Comparison of ENCODE assay signal across 28 cellular contexts in genomic region chr4:10066704-10067651, GRCh38. TPM values are rescaled to one million over a fixed set of nuclear protein-coding genes. Genes with fewer than 3 reads are reported as not detected.
A peak's percentile ranks its signal among the peaks of the same experiment; 100 is the strongest.
DNase-seq lines count a peak whose midpoint lies in the region; ATAC-seq lines count a peak whose summit lies in the region.
"Had no signal": no experiment of that assay in that cellular context is flagged by ENCODE, and none has a peak within 500 bp of the region (broad histone marks: within the 10 kb centered on the region; RNA-seq: fewer than 3 reads in every experiment).

No MANE protein-coding gene starts in this region.

- no peaks in the 10 kb centered on the region for H3K9me3 ChIP-seq in muscle layer of colon (ENCODE audit: low read length)
- H3K9me3 ChIP-seq: ascending aorta, thoracic aorta had no signal

- no peak overlapping the region for H3K9ac ChIP-seq in muscle layer of colon (ENCODE audit: low read length)
- H3K9ac ChIP-seq: KMS-11 had no signal

- no peaks in the 10 kb centered on the region for H3K27me3 ChIP-seq in muscle layer of colon (ENCODE audit: control insufficient read depth in 1 of 2, insufficient read depth in 2 of 2, low read length in 2 of 2)
- H3K27me3 ChIP-seq: ascending aorta, cardiac muscle cell had no signal

- DNase-seq in D341Med (ENCODE audit: low spot score): peak; percentile 29
- peak; percentile 81 for DNase-seq in NCI-H82 treated with DMSO at 0.1 percent for 48 hours (lab: John Stamatoyannopoulos, UW; ENCODE audit: unreplicated experiment)
- peak; percentile 6 for DNase-seq in ureter (ENCODE audit: low spot score)
- no peak for DNase-seq in NCI-H1417 (lab: John Stamatoyannopoulos, UW)
- no peak for DNase-seq in EL
- DNase-seq: activated CD4-positive, alpha-beta memory T cell treated with anti-CD3 and anti-CD28 coated beads for 36 hours; activated CD4-positive, alpha-beta T cell treated with anti-CD3 and anti-CD28 coated beads for 1 hour; activated effector memory CD4-positive, alpha-beta T cell treated with anti-CD3 and anti-CD28 coated beads, Interleukin-2, amount 50 U/mL, for 16 hours; effector CD4-positive, alpha-beta T cell; immature natural killer cell; mammary epithelial cell; MM.1S; NCI-H1105 treated with DMSO at 0.1 percent for 48 hours; NCI-H1930; NCI-H2171 treated with DMSO at 0.1 percent for 48 hours; NCI-H524 treated with DMSO at 0.1 percent for 48 hours; NK-92 treated with Interleukin-12 subunit alpha and Interleukin-12 subunit beta, amount 100 ng/mL, for 24 hours; right cardiac atrium; stimulated activated CD4-positive, alpha-beta T cell treated with anti-CD3 and anti-CD28 coated beads, Interleukin-1b, Interleukin-23, amount 100 ng/mL, for 48 hours; stimulated activated naive CD8-positive, alpha-beta T cell treated with anti-CD3 and anti-CD28 coated beads, Interleukin-15, amount 100 ng/mL, for 72 hours had no signal

- H3K4me1 ChIP-seq in muscle layer of colon (ENCODE audit: insufficient read depth, low read length): peaks cover 14% of the 10 kb centered on the region

- H3K36me3 ChIP-seq in muscle layer of colon (ENCODE audit: insufficient read depth, low read length): peaks cover 18% of the 10 kb centered on the region

- no peak overlapping the region for H3K4me3 ChIP-seq in muscle layer of colon (ENCODE audit: low read depth in 1 of 2, low read length in 2 of 2)
- H3K4me3 ChIP-seq: ascending aorta, cardiac muscle cell, thoracic aorta had no signal

- H3K27ac ChIP-seq in muscle layer of colon (ENCODE audit: low read depth, low read length): peak overlapping the region; percentile 28
- H3K27ac ChIP-seq: ascending aorta, C4-2B, cardiac muscle cell, epithelial cell of prostate, KMS-11, thoracic aorta had no signal

- no peak for ATAC-seq in GM21737 (IDR thresholded peaks at IDR 0.05; ENCODE audit: unreplicated experiment)
- ATAC-seq: right cardiac atrium; stimulated activated naive CD8-positive, alpha-beta T cell treated with anti-CD3 and anti-CD28 coated beads, Interleukin-15, amount 100 ng/mL, for 72 hours had no signal

RNA-seq across cellular contexts. Expression of gene SLC2A9, which starts 45.7 kb away (rescaled TPM):
- 67.5 TPM for total RNA-seq in ureter

RNA-seq across cellular contexts. Expression of gene WDR1, which starts 49.6 kb away (rescaled TPM):
- total RNA-seq in ureter: 385 TPM

Comparison
In these comparisons a context has a peak if more than half of its experiments do, and no peak if none do; other contexts are left out.
1. DNase-seq: peak in D341Med (single experiment), NCI-H82 treated with DMSO at 0.1 percent for 48 hours (single experiment) and ureter (single experiment); none in NCI-H1417 (0 of 3) and EL (single experiment).